In genomic region chr2:64362562-64363026, GRCh38 we compare ENCODE assay signal across 20 cellular contexts.
A peak's percentile ranks its signal among the peaks of the same experiment; 100 is the strongest.
DNase-seq lines count a peak whose midpoint lies in the region; ATAC-seq, FAIRE-seq and TF ChIP-seq lines count a peak whose summit lies in the region.
"Had no signal": no experiment of that assay in that cellular context is flagged by ENCODE, and none has a peak within 500 bp of the region (broad histone marks: within the 10 kb centered on the region; RNA-seq: fewer than 3 reads in every experiment).

No MANE protein-coding gene starts in this region.

- peak overlapping the region; percentile 85 to 91 (median 90) for H3K27ac ChIP-seq in body of pancreas
- H3K27ac ChIP-seq in hepatocyte: peak overlapping the region; percentile 66
- peak overlapping the region; percentile 50 to 91 (median 84) for H3K27ac ChIP-seq in pancreas
- no peak overlapping the region for H3K27ac ChIP-seq in ovary
- H3K27ac ChIP-seq: gastrocnemius medialis, parathyroid adenoma, uterus had no signal

- no peak overlapping the region for H3K4me2 ChIP-seq in hepatocyte

- H3K9me3 ChIP-seq in body of pancreas (no peaks in the 10 kb centered on the region), hepatocyte (ENCODE audit: low read depth) (no peaks in the 10 kb centered on the region), pancreas (no peaks in the 10 kb centered on the region), ovary (no peaks in the 10 kb centered on the region)
- H3K9me3 ChIP-seq: gastrocnemius medialis, uterus had no signal

- H4K20me1 ChIP-seq in hepatocyte (ENCODE audit: insufficient read depth, poor library complexity, severe bottlenecking): no peaks in the 10 kb centered on the region

- TF ChIP-seq EP300 in ovary (IDR thresholded peaks at IDR 0.05): no peak

- H3K79me2 ChIP-seq in hepatocyte: no peaks in the 10 kb centered on the region
- H3K79me2 ChIP-seq: parathyroid adenoma had no signal

- H3K27ac Mint-ChIP-seq in osteocyte (ENCODE audit: unreplicated experiment): no peak overlapping the region
- H3K27ac Mint-ChIP-seq: activated naive CD8-positive, alpha-beta T cell treated with anti-CD3 and anti-CD28 coated beads, Interleukin-2, amount 10 ng/mL, durations not matched to agents 7 days and 5 days; activated T-helper 1 cell treated with anti-CD3 and anti-CD28 coated beads, Interleukin-12 subunit alpha, Interleukin-12 subunit beta, Interleukin-2, Interleukin-4 antibody, amounts not matched to agents 30 ng/mL and 10 ng/mL and 1 ng/mL, durations not matched to agents 14 hours and 24 hours and 36 hours; stimulated activated naive CD8-positive, alpha-beta T cell treated with anti-CD3 and anti-CD28 coated beads, Interleukin-15, Interleukin-2, amounts not matched to agents 100 ng/mL and 50 ng/mL, for 24 hours had no signal

- no peak for FAIRE-seq in pancreas (lab: Jason Lieb, UNC)
- FAIRE-seq: A204.1 had no signal

- H3K36me3 ChIP-seq in body of pancreas (replicated peaks in 1 of 2; ENCODE audit: insufficient read depth in 1 of 2, low read depth in 2 of 2) (no peaks in the 10 kb centered on the region), hepatocyte (replicated peaks; ENCODE audit: insufficient read depth, low read depth) (no peaks in the 10 kb centered on the region), pancreas (no peaks in the 10 kb centered on the region), ovary (no peaks in the 10 kb centered on the region)
- H3K36me3 ChIP-seq: gastrocnemius medialis, uterus had no signal

- TF ChIP-seq POLR2A in body of pancreas (IDR thresholded peaks at IDR 0.05): no peak
- TF ChIP-seq POLR2A in ovary (IDR thresholded peaks at IDR 0.05): no peak

- H3K4me3 Mint-ChIP-seq in osteocyte (ENCODE audit: unreplicated experiment): no peak overlapping the region
- H3K4me3 Mint-ChIP-seq: activated naive CD8-positive, alpha-beta T cell treated with anti-CD3 and anti-CD28 coated beads, Interleukin-2, amount 10 ng/mL, durations not matched to agents 7 days and 5 days; activated T-helper 1 cell treated with anti-CD3 and anti-CD28 coated beads, Interleukin-12 subunit alpha, Interleukin-12 subunit beta, Interleukin-2, Interleukin-4 antibody, amounts not matched to agents 30 ng/mL and 10 ng/mL and 1 ng/mL, durations not matched to agents 14 hours and 24 hours and 36 hours; stimulated activated naive CD8-positive, alpha-beta T cell treated with anti-CD3 and anti-CD28 coated beads, Interleukin-15, Interleukin-2, amounts not matched to agents 100 ng/mL and 50 ng/mL, for 24 hours had no signal

- DNase-seq in ELF-1 (ENCODE audit: low read depth, low spot score): peak; percentile 47
- DNase-seq in body of pancreas: peak; percentile 72 to 87 (median 82)
- DNase-seq in hepatocyte (ENCODE audit: low spot score): peak; percentile 72
- DNase-seq in pancreas: peak in 4 of 6 donors; percentile 56 to 83 (median 69)
- DNase-seq in ovary: no peak
- DNase-seq in osteocyte (ENCODE audit: extremely low spot score, unreplicated experiment): no peak
- DNase-seq: activated naive CD8-positive, alpha-beta T cell treated with anti-CD3 and anti-CD28 coated beads, Interleukin-2, amount 10 ng/mL, durations not matched to agents 7 days and 5 days; EL; gastrocnemius medialis; NCI-H1436 treated with DMSO at 0.1 percent for 48 hours; NCI-H2171 treated with DMSO at 0.1 percent for 48 hours; NCI-H82; uterus had no signal

- H2AFZ ChIP-seq in hepatocyte: no peak overlapping the region
- H2AFZ ChIP-seq: parathyroid adenoma had no signal

- H3K9me2 ChIP-seq in hepatocyte (replicated peaks; ENCODE audit: insufficient read depth): no peaks in the 10 kb centered on the region

- H3K4me1 ChIP-seq in body of pancreas: peaks cover 66% of the 10 kb centered on the region
- peaks cover 14% of the 10 kb centered on the region for H3K4me1 ChIP-seq in hepatocyte (ENCODE audit: insufficient read depth)
- peaks cover 23 to 35% (median 24%) of the 10 kb centered on the region in 3 donors for H3K4me1 ChIP-seq in pancreas
- H3K4me1 ChIP-seq in ovary (ENCODE audit: insufficient read depth): peaks cover 2% of the 10 kb centered on the region

- no peaks in the 10 kb centered on the region for H3K27me3 ChIP-seq in body of pancreas
- no peaks in the 10 kb centered on the region for H3K27me3 ChIP-seq in hepatocyte
- H3K27me3 ChIP-seq in pancreas: no peaks in the 10 kb centered on the region
- no peaks in the 10 kb centered on the region for H3K27me3 ChIP-seq in ovary
- H3K27me3 ChIP-seq: gastrocnemius medialis, uterus had no signal

- peaks cover 11% of the 10 kb centered on the region for H3K4me1 Mint-ChIP-seq in osteocyte (ENCODE audit: unreplicated experiment)

- TF ChIP-seq CTCF in body of pancreas (IDR thresholded peaks at IDR 0.05) (peak in 3 of 7 experiments; percentile 9 to 29 (median 21)), hepatocyte (IDR thresholded peaks at IDR 0.05; ENCODE audit: poor library complexity) (no peak), pancreas (IDR thresholded peaks at IDR 0.05) (no peak), ovary (IDR thresholded peaks at IDR 0.05) (no peak), osteocyte (IDR thresholded peaks at IDR 0.05) (no peak)

- H3K36me3 Mint-ChIP-seq in osteocyte (ENCODE audit: unreplicated experiment): no peaks in the 10 kb centered on the region
- H3K36me3 Mint-ChIP-seq: activated naive CD8-positive, alpha-beta T cell treated with anti-CD3 and anti-CD28 coated beads, Interleukin-2, amount 10 ng/mL, durations not matched to agents 7 days and 5 days had no signal

- H3K9me3 Mint-ChIP-seq in osteocyte (ENCODE audit: unreplicated experiment): no peaks in the 10 kb centered on the region
- H3K9me3 Mint-ChIP-seq: activated T-helper 1 cell treated with anti-CD3 and anti-CD28 coated beads, Interleukin-12 subunit alpha, Interleukin-12 subunit beta, Interleukin-2, Interleukin-4 antibody, amounts not matched to agents 30 ng/mL and 10 ng/mL and 1 ng/mL, durations not matched to agents 14 hours and 24 hours and 36 hours; stimulated activated naive CD8-positive, alpha-beta T cell treated with anti-CD3 and anti-CD28 coated beads, Interleukin-15, Interleukin-2, amounts not matched to agents 100 ng/mL and 50 ng/mL, for 24 hours had no signal

- WGBS in body of pancreas, 2 donors: 51 to 59% methylated on average over 4 of the region's 4 CpGs
- WGBS in hepatocyte (ENCODE audit: low lambda C conversion rate, missing lambda C conversion rate): 81% methylated on average over 4 of the region's 4 CpGs
- 47 to 61% methylated on average over 4 of the region's 4 CpGs for WGBS in pancreas, 2 donors
- WGBS in ovary, 3 donors: 88 to 92% (median 88%) methylated on average over 4 of the region's 4 CpGs

- intact Hi-C loops in body of pancreas (cut with DNase I) (no loop called here), pancreas (cut with DNase I) (no loop called here), ovary (cut with DNase I) (no loop called here)

- peaks cover 6% of the 10 kb centered on the region for H3K27me3 Mint-ChIP-seq in osteocyte (ENCODE audit: unreplicated experiment)

- H3K4me3 ChIP-seq in body of pancreas (no peak overlapping the region), hepatocyte (no peak overlapping the region), pancreas (no peak overlapping the region), ovary (no peak overlapping the region)
- H3K4me3 ChIP-seq: gastrocnemius medialis, uterus had no signal

- ATAC-seq in body of pancreas (peak; percentile 61), pancreas (peak; percentile 51 to 60 (median 55)), GM21528 (IDR thresholded peaks at IDR 0.05; ENCODE audit: low FRiP score, unreplicated experiment) (no peak), HG02798 (IDR thresholded peaks at IDR 0.05; ENCODE audit: poor library complexity, unreplicated experiment) (no peak)
- ATAC-seq: gastrocnemius medialis, SK-N-SH treated with all-trans-retinoic acid at 6 μM for 48 hours had no signal

Comparison
In these comparisons a context has a peak if more than half of its experiments do, and no peak if none do; other contexts are left out.
1. DNase-seq: peak in ELF-1 (single experiment), body of pancreas (4 of 4), hepatocyte (single experiment) and pancreas (4 of 6); none in ovary (0 of 5) and osteocyte (single experiment).
2. ATAC-seq: peak in body of pancreas (single experiment) and pancreas (4 of 4); none in GM21528 (single experiment) and HG02798 (single experiment).
3. H3K27ac ChIP-seq: peak in body of pancreas (4 of 4), hepatocyte (single experiment) and pancreas (4 of 4); none in ovary (0 of 2).